1 cellular context compared by ENCODE assay signal in genomic region chrX:47563801-47564315, GRCh38.
TF ChIP-seq lines count a peak whose summit lies in the region.

No MANE protein-coding gene starts in this region.

TF ChIP-seq in WTC11, 78 proteins besides CTCF, POLR2A, EP300 and RAD21 (continued from another document):
- no peak for TF ChIP-seq ZNF512 (CRISPR knock-in tag; IDR thresholded peaks at IDR 0.05; ENCODE audit: borderline replicate concordance)
- no peak for TF ChIP-seq SMAD3 (CRISPR knock-in tag; IDR thresholded peaks at IDR 0.05; ENCODE audit: borderline replicate concordance)
- no peak for TF ChIP-seq PRRX2 (CRISPR knock-in tag; IDR thresholded peaks at IDR 0.05)
- TF ChIP-seq ATF1 (CRISPR knock-in tag; IDR thresholded peaks at IDR 0.05), result no peak
- TF ChIP-seq TP53 (CRISPR knock-in tag; IDR thresholded peaks at IDR 0.05), result no peak
- TF ChIP-seq ZBTB21 (CRISPR knock-in tag; IDR thresholded peaks at IDR 0.05; ENCODE audit: borderline replicate concordance), result no peak
- TF ChIP-seq ZBTB43 (CRISPR knock-in tag; IDR thresholded peaks at IDR 0.05), result no peak
- TF ChIP-seq USF1 (CRISPR knock-in tag; IDR thresholded peaks at IDR 0.05), result no peak
- no peak for TF ChIP-seq GTF2I (CRISPR knock-in tag; conservative IDR thresholded peaks at IDR 0.05)
- no peak for TF ChIP-seq JAZF1 (CRISPR knock-in tag; IDR thresholded peaks at IDR 0.05)
- TF ChIP-seq ESRRA (CRISPR knock-in tag; IDR thresholded peaks at IDR 0.05; ENCODE audit: borderline replicate concordance), result no peak
- TF ChIP-seq JUN (CRISPR knock-in tag; IDR thresholded peaks at IDR 0.05), result no peak
- TF ChIP-seq PREB (CRISPR knock-in tag; IDR thresholded peaks at IDR 0.05; ENCODE audit: borderline replicate concordance), result no peak
TF ChIP-seq in WTC11: peak in this region for 0.
